25 cellular contexts compared by ENCODE assay signal in genomic region chr3:138598534-138598933, GRCh38.
"Had no signal": no experiment of that assay in that cellular context is flagged by ENCODE, and none has a peak within 500 bp of the region (broad histone marks: within the 10 kb centered on the region; RNA-seq: fewer than 3 reads in every experiment).

No MANE protein-coding gene starts in this region.

- ATAC-seq: natural killer cell; psoas muscle; right cardiac atrium; right lobe of liver; stimulated activated effector memory CD8-positive, alpha-beta T cell treated with anti-CD3 and anti-CD28 coated beads, Interleukin-12 subunit alpha, Interleukin-12 subunit beta, amount 100 ng/mL, for 72 hours; stimulated activated naive B cell treated with anti-CD40 and anti-IgM and Interleukin-4, amounts not matched to agents 10 μg/mL and 1 μg/mL and 100 μg/mL, for 72 hours had no signal

- DNase-seq: natural killer cell; occipital lobe; ovary; posterior cingulate gyrus; psoas muscle; right cardiac atrium; right lobe of liver; sigmoid colon; small intestine; stimulated activated CD4-positive, alpha-beta T cell treated with anti-CD3 and anti-CD28 coated beads, Interleukin-15, amount 100 ng/mL, for 24 hours; stimulated activated CD4-positive, alpha-beta T cell treated with anti-CD3 and anti-CD28 coated beads, Interleukin-2, amount 100 ng/mL, for 24 hours; stimulated activated CD4-positive, alpha-beta T cell treated with anti-CD3 and anti-CD28 coated beads, Interleukin-2, amount 100 ng/mL, for 48 hours; stimulated activated CD4-positive, alpha-beta T cell treated with anti-CD3 and anti-CD28 coated beads, Interleukin-4, amount 100 ng/mL, for 24 hours; stimulated activated naive B cell treated with anti-CD40 and anti-IgM and Interleukin-4, amounts not matched to agents 10 μg/mL and 1 μg/mL and 100 μg/mL, for 72 hours; stimulated activated naive CD4-positive, alpha-beta T cell treated with Interleukin-2 at 50 U/mL for 16 hours; stomach; thyroid gland; trophoblast cell; upper lobe of left lung had no signal

- H3K27me3 ChIP-seq: neural progenitor cell, ovary, right lobe of liver, sigmoid colon, stomach, thyroid gland, tibial nerve, upper lobe of left lung, vagina had no signal

- H3K4me2 ChIP-seq: neural progenitor cell had no signal

- H3K4me3 ChIP-seq: neural progenitor cell, ovary, psoas muscle, right lobe of liver, sigmoid colon, stomach, thoracic aorta, thyroid gland, tibial nerve, upper lobe of left lung, vagina had no signal

- H3K9ac ChIP-seq: neural progenitor cell, parathyroid adenoma had no signal

- H2AFZ ChIP-seq: neural progenitor cell, parathyroid adenoma had no signal

- H3K4me1 ChIP-seq: neural progenitor cell, parathyroid adenoma, psoas muscle had no signal

- H3K27ac ChIP-seq: neural progenitor cell, ovary, parathyroid adenoma, psoas muscle, sigmoid colon, thoracic aorta, thyroid gland, tibial nerve, upper lobe of left lung, vagina had no signal

- H3K9me3 ChIP-seq: ovary, psoas muscle, right lobe of liver, sigmoid colon, thoracic aorta, thyroid gland, tibial nerve, upper lobe of left lung, vagina had no signal

- H3K36me3 ChIP-seq: neural progenitor cell, ovary, right lobe of liver, sigmoid colon, stomach, thoracic aorta, thyroid gland, tibial nerve, upper lobe of left lung, vagina had no signal
